Comparison of ENCODE assay signal across 1 cellular context in the genomic region with DNA sequence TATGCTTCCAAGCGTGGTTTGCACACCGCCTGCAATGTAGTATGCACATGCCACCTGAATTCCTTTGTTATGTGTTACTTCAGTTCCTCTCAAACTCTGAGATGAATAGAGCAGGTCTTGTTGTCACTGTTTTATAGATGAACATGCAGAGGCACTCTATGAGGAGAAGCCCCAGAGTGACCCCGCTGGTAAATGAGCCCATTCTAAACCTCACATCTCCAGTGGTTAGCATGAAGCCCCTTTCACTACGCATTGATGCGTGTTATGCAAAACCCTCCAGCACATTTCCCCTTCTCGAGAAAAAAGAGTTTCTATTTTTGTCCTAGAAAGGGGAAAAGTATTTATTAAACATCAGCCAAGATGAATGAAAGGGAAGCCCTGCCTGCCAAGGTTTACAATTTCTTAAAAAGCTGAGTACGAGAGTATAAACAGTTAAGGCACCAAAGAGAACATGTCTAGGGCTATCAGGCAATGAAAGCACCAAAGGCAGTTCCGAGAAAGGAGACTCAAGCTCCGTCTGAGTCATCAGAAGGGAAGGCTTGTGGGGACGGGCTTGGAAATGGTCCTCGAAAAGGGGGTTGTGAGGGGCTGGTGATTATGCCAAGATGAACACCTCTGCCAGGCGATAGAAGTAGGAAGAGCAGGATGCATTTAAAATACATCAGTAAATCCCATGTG.
TF ChIP-seq lines count a peak whose summit lies in the region.

No MANE protein-coding gene starts in this region.

TF ChIP-seq in IMR-90, 13 proteins besides CTCF, POLR2A, EP300 and RAD21:
- TF ChIP-seq MAZ (IDR thresholded peaks at IDR 0.05; ENCODE audit: borderline replicate concordance, low read depth, low read length): no peak
- TF ChIP-seq BHLHE40 (IDR thresholded peaks at IDR 0.05; ENCODE audit: low read depth, low read length): peak; percentile 28; the same call in 1 of the 2 replicates
